1 cellular context compared by ENCODE assay signal in genomic region chr14:91509083-91509877, GRCh38.
TF ChIP-seq lines count a peak whose summit lies in the region.

No MANE protein-coding gene starts in this region.

TF ChIP-seq in HEK293, 187 proteins besides CTCF, POLR2A, EP300 and RAD21 (continued from another document):
- TF ChIP-seq PATZ1 (tag by site-specific recombination; IDR thresholded peaks at IDR 0.05) (peak; percentile 77), ZNF335 (tag by site-specific recombination; conservative IDR thresholded peaks at IDR 0.05) (peak; percentile 18), ZFP37 (tag by site-specific recombination; IDR thresholded peaks at IDR 0.05) (0 out of 2 replicates have a peak, but pooled peaks have one; percentile 45), ZNF223 (tag by site-specific recombination; IDR thresholded peaks at IDR 0.05) (no peak), ZBTB17 (tag by site-specific recombination; IDR thresholded peaks at IDR 0.05) (peak; percentile 82), ATF2 (tag by site-specific recombination; IDR thresholded peaks at IDR 0.05; ENCODE audit: low read depth) (no peak), ZBTB20 (tag by site-specific recombination; IDR thresholded peaks at IDR 0.05) (peak; percentile 98)
